Comparison of ENCODE assay signal across 25 cellular contexts in genomic region chr17:43988301-43988700, GRCh38. TPM values are rescaled to one million over a fixed set of nuclear protein-coding genes. Genes with fewer than 3 reads are reported as not detected.
"Had no signal": no experiment of that assay in that cellular context is flagged by ENCODE, and none has a peak within 500 bp of the region (broad histone marks: within the 10 kb centered on the region; RNA-seq: fewer than 3 reads in every experiment).

No MANE protein-coding gene starts in this region.

- H3K4me3 ChIP-seq: PC-9 had no signal

- H3K27ac ChIP-seq: PC-9 had no signal

- DNase-seq: activated B cell treated with CpG ODN at 0.5 μM for 24 hours; activated CD4-positive, alpha-beta T cell treated with anti-CD3 and anti-CD28 coated beads for 1 hour; activated CD4-positive, alpha-beta T cell treated with anti-CD3 and anti-CD28 coated beads, Interleukin-2, amount 10 ng/mL, durations not matched to agents 24 days and 14 days; activated CD4-positive, alpha-beta T cell treated with anti-CD3 and anti-CD28 coated beads, Interleukin-2, amount 50 U/mL, for 48 hours; activated CD8-positive, alpha-beta memory T cell treated with anti-CD3 and anti-CD28 coated beads, Interleukin-2, amount 10 ng/mL, durations not matched to agents 7 days and 5 days; activated effector memory CD4-positive, alpha-beta T cell treated with anti-CD3 and anti-CD28 coated beads, Interleukin-2, amount 50 U/mL, for 16 hours; activated naive CD4-positive, alpha-beta T cell treated with Interleukin-2 at 50 U/mL for 16 hours; activated T-cell treated with anti-CD3 and anti-CD28 coated beads, Interleukin-2, amount 50 U/mL, for 4 hours; amygdala; MM.1S; NCI-H1105; NCI-H1436; NCI-H1930; NCI-H2171 treated with DMSO at 0.1 percent for 48 hours; NCI-H510A treated with DMSO at 0.1 percent for 48 hours; NCI-H69; PC-9; SIG-M5; T-helper 17 cell; T1000 had no signal

- H3K27ac Mint-ChIP-seq: activated B cell treated with CpG ODN at 0.5 μM for 24 hours; activated CD4-positive, alpha-beta T cell treated with anti-CD3 and anti-CD28 coated beads, Interleukin-2, amount 10 ng/mL, durations not matched to agents 24 days and 14 days; activated CD8-positive, alpha-beta memory T cell treated with anti-CD3 and anti-CD28 coated beads, Interleukin-2, amount 10 ng/mL, durations not matched to agents 7 days and 5 days; activated naive CD8-positive, alpha-beta T cell; brain; T-helper 17 cell had no signal

- FAIRE-seq: astrocyte, TTC549 had no signal

- H3K36me3 Mint-ChIP-seq: activated CD8-positive, alpha-beta memory T cell treated with anti-CD3 and anti-CD28 coated beads, Interleukin-2, amount 10 ng/mL, durations not matched to agents 7 days and 5 days; activated naive CD8-positive, alpha-beta T cell; brain had no signal

- ATAC-seq: activated CD8-positive, alpha-beta memory T cell treated with anti-CD3 and anti-CD28 coated beads, Interleukin-2, amount 10 ng/mL, durations not matched to agents 7 days and 5 days; activated T-cell treated with anti-CD3 and anti-CD28 coated beads, Interleukin-2, amount 50 U/mL, for 4 hours; T-helper 17 cell had no signal

- H3K9me3 Mint-ChIP-seq: activated B cell treated with CpG ODN at 0.5 μM for 24 hours; activated CD4-positive, alpha-beta T cell treated with anti-CD3 and anti-CD28 coated beads, Interleukin-2, amount 10 ng/mL, durations not matched to agents 24 days and 14 days; activated T-cell treated with anti-CD3 and anti-CD28 coated beads, Interleukin-2, amount 50 U/mL, for 4 hours; brain; central memory CD8-positive, alpha-beta T cell had no signal

RNA-seq across cellular contexts. Expression of gene PYY, which starts 34.6 kb away (rescaled TPM):
- total RNA-seq: activated B cell treated with CpG ODN at 0.5 μM for 24 hours; activated CD4-positive, alpha-beta T cell treated with anti-CD3 and anti-CD28 coated beads, Interleukin-2, amount 10 ng/mL, durations not matched to agents 24 days and 14 days; activated CD8-positive, alpha-beta memory T cell treated with anti-CD3 and anti-CD28 coated beads, Interleukin-2, amount 10 ng/mL, durations not matched to agents 7 days and 5 days; activated T-cell treated with anti-CD3 and anti-CD28 coated beads, Interleukin-2, amount 50 U/mL, for 4 hours; astrocyte; PC-9; T-helper 17 cell had no signal

RNA-seq across cellular contexts. Expression of gene PPY, which starts 46.0 kb away (rescaled TPM):
- total RNA-seq: activated B cell treated with CpG ODN at 0.5 μM for 24 hours; activated CD4-positive, alpha-beta T cell treated with anti-CD3 and anti-CD28 coated beads, Interleukin-2, amount 10 ng/mL, durations not matched to agents 24 days and 14 days; activated CD8-positive, alpha-beta memory T cell treated with anti-CD3 and anti-CD28 coated beads, Interleukin-2, amount 10 ng/mL, durations not matched to agents 7 days and 5 days; activated T-cell treated with anti-CD3 and anti-CD28 coated beads, Interleukin-2, amount 50 U/mL, for 4 hours; astrocyte; PC-9; T-helper 17 cell had no signal
